In the genomic region with DNA sequence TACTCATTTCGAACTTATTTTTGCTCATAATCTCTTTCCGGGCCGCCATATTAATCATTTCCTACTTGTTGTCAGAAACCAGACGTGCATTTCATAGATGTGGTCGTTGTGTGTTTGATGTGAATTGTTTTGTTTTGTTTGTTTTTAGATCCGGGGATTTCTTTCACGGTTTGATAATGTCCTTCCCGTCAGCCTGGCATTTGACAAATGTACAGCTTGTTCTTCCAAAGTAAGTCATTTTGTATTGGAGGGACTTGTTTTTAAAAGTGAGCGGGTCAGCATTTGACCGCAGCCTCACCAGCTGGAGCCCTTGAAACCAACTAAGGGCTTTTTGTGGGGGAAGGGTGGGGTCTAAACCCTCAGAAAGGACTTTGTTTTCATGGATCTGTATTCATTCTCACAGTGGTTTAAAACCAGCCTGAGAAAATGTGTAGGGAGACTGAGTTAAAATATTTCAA, we compare ENCODE assay signal across 11 cellular contexts.
A peak's percentile ranks its signal among the peaks of the same experiment; 100 is the strongest.
DNase-seq lines count a peak whose midpoint lies in the region; ATAC-seq, FAIRE-seq and TF ChIP-seq lines count a peak whose summit lies in the region.
"Had no signal": no experiment of that assay in that cellular context is flagged by ENCODE, and none has a peak within 500 bp of the region (broad histone marks: within the 10 kb centered on the region; RNA-seq: fewer than 3 reads in every experiment).

No MANE protein-coding gene starts in this region.

- H3K4me3 Mint-ChIP-seq in endothelial cell (ENCODE audit: unreplicated experiment) (no peak overlapping the region), type B pancreatic cell (peak overlapping the region; percentile 2)
- H3K4me3 Mint-ChIP-seq: activated CD8-positive, alpha-beta memory T cell treated with anti-CD3 and anti-CD28 coated beads, Interleukin-2, amount 10 ng/mL, durations not matched to agents 7 days and 5 days had no signal

- H3K4me3 ChIP-seq in SJSA1: no peak overlapping the region
- H3K4me3 ChIP-seq: PC-9, skin epidermis had no signal

- H3K9me3 Mint-ChIP-seq in endothelial cell (ENCODE audit: unreplicated experiment) (no peaks in the 10 kb centered on the region), type B pancreatic cell (no peaks in the 10 kb centered on the region)

- H3K9me3 ChIP-seq in SJSA1 (replicated peaks): no peaks in the 10 kb centered on the region

- peak in 1 of 2 experiments; percentile 44 for DNase-seq in SJSA1 (ENCODE audit: low read depth in 1 of 2, low spot score in 2 of 2)
- DNase-seq in endothelial cell (ENCODE audit: low spot score): no peak
- DNase-seq in myocyte (ENCODE audit: low read depth): peak; percentile 23
- no peak for DNase-seq in type B pancreatic cell (ENCODE audit: extremely low spot score, unreplicated experiment)
- no peak for DNase-seq in D721Med (ENCODE audit: insufficient read length, low spot score)
- no peak for DNase-seq in NK-92 (lab: John Stamatoyannopoulos, UW; ENCODE audit: unreplicated experiment)
- DNase-seq: activated CD8-positive, alpha-beta memory T cell treated with anti-CD3 and anti-CD28 coated beads, Interleukin-2, amount 10 ng/mL, durations not matched to agents 7 days and 5 days; DMS 273 treated with DMSO at 0.1 percent for 48 hours had no signal

- no peak for ATAC-seq in HG03378 (IDR thresholded peaks at IDR 0.05; ENCODE audit: unreplicated experiment)

- H3K27ac Mint-ChIP-seq in endothelial cell (ENCODE audit: unreplicated experiment): peak overlapping the region; percentile 28
- H3K27ac Mint-ChIP-seq in type B pancreatic cell: peak overlapping the region; percentile 2
- H3K27ac Mint-ChIP-seq: activated CD8-positive, alpha-beta memory T cell treated with anti-CD3 and anti-CD28 coated beads, Interleukin-2, amount 10 ng/mL, durations not matched to agents 7 days and 5 days had no signal

- TF ChIP-seq CTCF in endothelial cell (IDR thresholded peaks at IDR 0.05; ENCODE audit: unreplicated experiment) (no peak), type B pancreatic cell (conservative IDR thresholded peaks at IDR 0.05) (no peak), D721Med (IDR thresholded peaks at IDR 0.05; ENCODE audit: insufficient read depth, missing control alignments) (no peak)

- FAIRE-seq in D721Med (lab: Jason Lieb, UNC): no peak

- H3K4me1 Mint-ChIP-seq in endothelial cell (ENCODE audit: unreplicated experiment) (peaks cover 14% of the 10 kb centered on the region), type B pancreatic cell (ENCODE audit: unreplicated experiment) (peaks cover 40% of the 10 kb centered on the region)

- H3K36me3 Mint-ChIP-seq in endothelial cell (ENCODE audit: low read depth, unreplicated experiment) (no peaks in the 10 kb centered on the region), type B pancreatic cell (peaks cover 11% of the 10 kb centered on the region)

- no peaks in the 10 kb centered on the region for H3K27me3 ChIP-seq in SJSA1 (replicated peaks)

- H3K4me1 ChIP-seq in SJSA1 (replicated peaks): peaks cover 18% of the 10 kb centered on the region

- peak overlapping the region; percentile 13; the same call in 1 of the 2 replicates for H3K27ac ChIP-seq in SJSA1
- H3K27ac ChIP-seq: PC-9 had no signal

- H3K27me3 Mint-ChIP-seq in endothelial cell (ENCODE audit: unreplicated experiment) (no peaks in the 10 kb centered on the region), type B pancreatic cell (no peaks in the 10 kb centered on the region)
- H3K27me3 Mint-ChIP-seq: activated CD8-positive, alpha-beta memory T cell treated with anti-CD3 and anti-CD28 coated beads, Interleukin-2, amount 10 ng/mL, durations not matched to agents 7 days and 5 days had no signal

- no peaks in the 10 kb centered on the region for H3K36me3 ChIP-seq in SJSA1
